Comparison of ENCODE assay signal across 1 cellular context in genomic region chr2:109489296-109489695, GRCh38.
TF ChIP-seq lines count a peak whose summit lies in the region.

No MANE protein-coding gene starts in this region.

TF ChIP-seq in IMR-90, 13 proteins besides CTCF, POLR2A, EP300 and RAD21 (continued from another document):
- TF ChIP-seq NFE2L2 (IDR thresholded peaks at IDR 0.05; ENCODE audit: low read depth, low read length) (no peak), MXI1 (IDR thresholded peaks at IDR 0.05; ENCODE audit: borderline replicate concordance, low read depth, low read length) (no peak), RFX5 (IDR thresholded peaks at IDR 0.05; ENCODE audit: low read depth, low read length) (no peak), BHLHE40 (IDR thresholded peaks at IDR 0.05; ENCODE audit: low read depth, low read length) (no peak), RCOR1 (IDR thresholded peaks at IDR 0.05; ENCODE audit: insufficient replicate concordance, low read length) (no peak)
